27 cellular contexts compared by ENCODE assay signal in genomic region chr14:104220225-104221070, GRCh38.
A peak's percentile ranks its signal among the peaks of the same experiment; 100 is the strongest.
DNase-seq lines count a peak whose midpoint lies in the region; ATAC-seq, FAIRE-seq and TF ChIP-seq lines count a peak whose summit lies in the region.
"Had no signal": no experiment of that assay in that cellular context is flagged by ENCODE, and none has a peak within 500 bp of the region (broad histone marks: within the 10 kb centered on the region; RNA-seq: fewer than 3 reads in every experiment).

No MANE protein-coding gene starts in this region.

- no peak overlapping the region for H3K23ac ChIP-seq in H1 (ENCODE audit: insufficient read length)

- no peak overlapping the region for H3K27ac ChIP-seq in H1 (ENCODE audit: low read depth, low read length)
- H3K27ac ChIP-seq: adrenal gland; BLaER1 treated with 17β-estradiol and CSF1 and Interleukin-3, amounts not matched to agents 10 nM and 100 nM; pancreas; testis had no signal

- peaks cover 1% of the 10 kb centered on the region; the same call in 1 of the 2 replicates for H3K23me2 ChIP-seq in H1 (ENCODE audit: low read depth, low read length)

- no peak overlapping the region for H3K4me2 ChIP-seq in H1 (ENCODE audit: insufficient read depth in 1 of 2, low read depth in 2 of 2, low read length in 2 of 2)

- H2AFZ ChIP-seq in H1 (ENCODE audit: low read length) = no peak overlapping the region

- POLR2A ChIA-PET in H1 (lab: Charles Lee; ENCODE audit: partially characterized antibody) = no interaction called here

- H3K79me2 ChIP-seq in H1 (ENCODE audit: control insufficient read depth in 1 of 2, insufficient read depth in 2 of 2, low read length in 2 of 2) = no peaks in the 10 kb centered on the region

- no peak for TF ChIP-seq EP300 in H1 (IDR thresholded peaks at IDR 0.05; ENCODE audit: borderline replicate concordance in 1 of 2, low read depth in 2 of 2, low read length in 2 of 2)

- peak overlapping the region; percentile 80; the same call in 1 of the 2 replicates for H2BK20ac ChIP-seq in H1 (ENCODE audit: low read length)

- CTCF ChIA-PET in H1 (lab: Charles Lee; ENCODE audit: partially characterized antibody) = interaction anchor here (0.6 to 1.7 kb wide), 7 partner anchors 8 to 428 kb away, joined by 3 to 5 read pairs (median 3); no protein-coding TSS in a partner anchor

- no peaks in the 10 kb centered on the region for H3K9me3 ChIP-seq in H1 (ENCODE audit: insufficient read depth in 2 of 2, low read depth in 1 of 2, low read length in 1 of 2)
- H3K9me3 ChIP-seq: adrenal gland; BLaER1 treated with 17β-estradiol and CSF1 and Interleukin-3, amounts not matched to agents 10 nM and 100 nM; Caco-2; MG63; pancreas; testis had no signal

- H3K36me3 Mint-ChIP-seq in nephron (ENCODE audit: low read depth) = no peaks in the 10 kb centered on the region

- H4K8ac ChIP-seq in H1 (ENCODE audit: extremely low read depth, insufficient read depth, low read length) = 0 out of 2 replicates have a peak overlapping the region, but pooled peaks have one; percentile 57

- peak overlapping the region; percentile 32; the same call in 1 of the 2 replicates for H3K18ac ChIP-seq in H1 (ENCODE audit: extremely low read depth, low read length)

- no peaks in the 10 kb centered on the region for H3K79me1 ChIP-seq in H1 (ENCODE audit: low read depth, low read length)

- no peak for TF ChIP-seq RAD21 in H1 (IDR thresholded peaks at IDR 0.05 in 1 of 2, conservative IDR thresholded peaks at IDR 0.05 in 1 of 2; ENCODE audit: low read depth in 2 of 2, low read length in 2 of 2)

- no peak overlapping the region for H3K9ac ChIP-seq in H1 (replicated peaks in 1 of 4; ENCODE audit: extremely low read depth in 1 of 4, low read depth in 3 of 4, low read length in 3 of 4)
- H3K9ac ChIP-seq: BLaER1 treated with 17β-estradiol and CSF1 and Interleukin-3, amounts not matched to agents 10 nM and 100 nM had no signal

- H2BK15ac ChIP-seq in H1 (ENCODE audit: low read length) = no peak overlapping the region

- peaks cover 0 to 13% (median 6%) of the 10 kb centered on the region in 4 experiments; a peak in 5 of 7 replicates for H3K4me1 ChIP-seq in H1 (replicated peaks in 1 of 4; ENCODE audit: control insufficient read depth in 3 of 4, insufficient read depth in 4 of 4, low read length in 3 of 4)
- H3K4me1 ChIP-seq: Caco-2 had no signal

- no peak overlapping the region for H2BK120ac ChIP-seq in H1 (replicated peaks; ENCODE audit: low read depth, low read length)

- H4K91ac ChIP-seq in H1 (replicated peaks; ENCODE audit: insufficient read length, low read length) = no peak overlapping the region

- H3K9me3 Mint-ChIP-seq in nephron = no peaks in the 10 kb centered on the region
- H3K9me3 Mint-ChIP-seq: nephron progenitor cell had no signal

- H3K27me3 ChIP-seq in H1 (replicated peaks in 1 of 4; ENCODE audit: control insufficient read depth in 3 of 4, extremely low read depth in 1 of 4, insufficient read depth in 3 of 4, low read length in 3 of 4) = no peaks in the 10 kb centered on the region
- H3K27me3 ChIP-seq: adrenal gland, MG63, pancreas, testis had no signal

- H3K4me1 Mint-ChIP-seq in nephron = peaks cover 38% of the 10 kb centered on the region

- no peak for TF ChIP-seq POLR2A in H1 (IDR thresholded peaks at IDR 0.05; ENCODE audit: control extremely low read depth in 1 of 2, low read depth in 2 of 2, low read length in 2 of 2)

- 89% methylated on average over 32 of the region's 39 CpGs; no CpG with 5 or more reads in 1 of the 2 experiments for WGBS in H1 (ENCODE audit: extremely low coverage in 1 of 2, insufficient coverage in 1 of 2, insufficient read length in 1 of 2, insufficient replicate concordance in 2 of 2, low coverage in 1 of 2, low lambda C conversion rate in 2 of 2, missing lambda C conversion rate in 1 of 2), 2 experiments

- FAIRE-seq in H1 (lab: Jason Lieb, UNC) = no peak
- FAIRE-seq: HTR-8/SVneo, islet of Langerhans, pancreas, RCC 7860, urothelium cell line had no signal

- no peak for TF ChIP-seq CTCF in H1 (IDR thresholded peaks at IDR 0.05; ENCODE audit: control extremely low read depth in 1 of 3, insufficient read depth in 1 of 3, low read depth in 1 of 3, low read length in 3 of 3)
- no peak for TF ChIP-seq CTCF in nephron (IDR thresholded peaks at IDR 0.05; ENCODE audit: unreplicated experiment in 3 of 3)

- no peak overlapping the region for H2BK12ac ChIP-seq in H1 (ENCODE audit: low read depth, low read length)

- H3K4me3 Mint-ChIP-seq in nephron = peak overlapping the region in 1 of 3 experiments; percentile 12
- H3K4me3 Mint-ChIP-seq: nephron progenitor cell, T-helper 17 cell had no signal

- H2AK5ac ChIP-seq in H1 (ENCODE audit: low read depth, low read length) = no peak overlapping the region

- DNase-seq in NCI-H1694 (lab: John Stamatoyannopoulos, UW) (peak; percentile 74), NCI-H524 treated with DMSO at 0.1 percent for 48 hours (lab: John Stamatoyannopoulos, UW) (peak; percentile 18), H1 (ENCODE audit: low read depth in 1 of 2, low spot score in 2 of 2) (no peak), NCI-H2081 treated with DMSO at 0.1 percent for 48 hours (lab: John Stamatoyannopoulos, UW) (no peak), NOMO-1 treated with DMSO at 0.1 percent for 48 hours (lab: John Stamatoyannopoulos, UW; ENCODE audit: unreplicated experiment) (no peak)
- no peak for DNase-seq in activated CD4-positive, CD25-positive, alpha-beta regulatory T cell (lab: John Stamatoyannopoulos, UW)
- DNase-seq: activated gamma-delta T cell treated with Interleukin-2 at 50 U/mL for 16 hours; adrenal gland; Caco-2; DND-41; KG1; MG63; nephron progenitor cell; stimulated activated naive CD4-positive, alpha-beta T cell treated with Interleukin-2 at 50 U/mL for 16 hours; testis had no signal

- H2BK5ac ChIP-seq in H1 (ENCODE audit: low read depth, low read length) = no peak overlapping the region

- H3K36me3 ChIP-seq in H1 (ENCODE audit: control insufficient read depth in 2 of 4, insufficient read depth in 4 of 4, low read length in 3 of 4) = no peaks in the 10 kb centered on the region
- H3K36me3 ChIP-seq: adrenal gland; BLaER1 treated with 17β-estradiol and CSF1 and Interleukin-3, amounts not matched to agents 10 nM and 100 nM; MG63; pancreas had no signal

- H3K27ac Mint-ChIP-seq in nephron = peak overlapping the region in 2 of 3 experiments; percentile 55 to 71
- H3K27ac Mint-ChIP-seq: nephron progenitor cell, T-helper 17 cell had no signal

- H3K27me3 Mint-ChIP-seq in nephron (ENCODE audit: low read depth) = peaks cover 34% of the 10 kb centered on the region

- H3K14ac ChIP-seq in H1 (ENCODE audit: insufficient read length) = no peak overlapping the region

- no peak overlapping the region for H4K5ac ChIP-seq in H1 (ENCODE audit: insufficient read length, low read depth, low read length)

- H3K56ac ChIP-seq in H1 (replicated peaks; ENCODE audit: insufficient read length, low read depth, low read length) = no peak overlapping the region

- no peak overlapping the region for H3K4me3 ChIP-seq in H1 (ENCODE audit: extremely low read depth in 1 of 4, insufficient read depth in 2 of 4, low read depth in 3 of 4, low read length in 4 of 4)
- H3K4me3 ChIP-seq: adrenal gland; BLaER1 treated with 17β-estradiol and CSF1 and Interleukin-3, amounts not matched to agents 10 nM and 100 nM; lung; MG63; pancreas; testis had no signal

- ATAC-seq in HG03159 (IDR thresholded peaks at IDR 0.05; ENCODE audit: unreplicated experiment) = no peak
- ATAC-seq: HCT116, pancreas, sciatic nerve, T-helper 17 cell had no signal

- no peaks in the 10 kb centered on the region for H4K20me1 ChIP-seq in H1 (replicated peaks in 1 of 2; ENCODE audit: control insufficient read depth in 1 of 2, insufficient read depth in 2 of 2, low read length in 2 of 2)

- no peak overlapping the region for H3K4ac ChIP-seq in H1 (replicated peaks; ENCODE audit: insufficient read length, low read depth, low read length)

TF ChIP-seq in H1, 55 proteins besides CTCF, POLR2A, EP300 and RAD21:
- no peak for TF ChIP-seq FOSL1 (IDR thresholded peaks at IDR 0.05; ENCODE audit: insufficient read depth, low read depth, low read length)
- TF ChIP-seq CEBPB (IDR thresholded peaks at IDR 0.05; ENCODE audit: low read depth, low read length) = no peak
- TF ChIP-seq KDM5A (IDR thresholded peaks at IDR 0.05; ENCODE audit: low read length) = no peak
- no peak for TF ChIP-seq CBX8 (IDR thresholded peaks at IDR 0.05; ENCODE audit: borderline replicate concordance, low read depth, low read length)
- no peak for TF ChIP-seq GTF2F1 (IDR thresholded peaks at IDR 0.05; ENCODE audit: borderline replicate concordance, low read depth, low read length)
- TF ChIP-seq HDAC2 (IDR thresholded peaks at IDR 0.05; ENCODE audit: borderline replicate concordance in 1 of 2, low read depth in 2 of 2, low read length in 2 of 2) = no peak
- no peak for TF ChIP-seq SP4 (IDR thresholded peaks at IDR 0.05; ENCODE audit: low read length)

Comparison
In these comparisons a context has a peak if more than half of its experiments do, and no peak if none do; other contexts are left out.
1. DNase-seq: peak in NCI-H1694 (single experiment) and NCI-H524 treated with DMSO at 0.1 percent for 48 hours (single experiment); none in H1 (0 of 2), activated CD4-positive, CD25-positive, alpha-beta regulatory T cell (0 of 4), NCI-H2081 treated with DMSO at 0.1 percent for 48 hours (single experiment) and NOMO-1 treated with DMSO at 0.1 percent for 48 hours (single experiment).